Comparison of ENCODE assay signal across 1 cellular context in genomic region chr1:8706995-8707396, GRCh38.
A peak's percentile ranks its signal among the peaks of the same experiment; 100 is the strongest.
TF ChIP-seq lines count a peak whose summit lies in the region.

No MANE protein-coding gene starts in this region.

TF ChIP-seq in HEK293, 187 proteins besides CTCF, POLR2A, EP300 and RAD21 (continued from another document and continues in another):
- TF ChIP-seq ZBTB1 (tag by site-specific recombination; IDR thresholded peaks at IDR 0.05) (0 out of 2 replicates have a peak, but pooled peaks have one; percentile 52), ATF2 (tag by site-specific recombination; IDR thresholded peaks at IDR 0.05; ENCODE audit: low read depth) (no peak), ZNF335 (tag by site-specific recombination; conservative IDR thresholded peaks at IDR 0.05) (peak; percentile 52; the same call in 1 of the 2 replicates), ZNF184 (tag by site-specific recombination; IDR thresholded peaks at IDR 0.05) (no peak), ZBTB20 (tag by site-specific recombination; IDR thresholded peaks at IDR 0.05) (peak; percentile 64), ZNF433 (tag by site-specific recombination; IDR thresholded peaks at IDR 0.05; ENCODE audit: low read depth) (no peak), ZNF626 (tag by site-specific recombination; IDR thresholded peaks at IDR 0.05) (no peak), WT1 (tag by site-specific recombination; IDR thresholded peaks at IDR 0.05) (peak; percentile 89), KLF1 (tag by site-specific recombination; IDR thresholded peaks at IDR 0.05) (no peak), ZNF292 (tag by site-specific recombination; IDR thresholded peaks at IDR 0.05; ENCODE audit: borderline replicate concordance, low read depth) (no peak), MYNN (tag by site-specific recombination; IDR thresholded peaks at IDR 0.05; ENCODE audit: borderline replicate concordance) (no peak), ZFP37 (tag by site-specific recombination; IDR thresholded peaks at IDR 0.05) (no peak), ZNF366 (tag by site-specific recombination; conservative IDR thresholded peaks at IDR 0.05) (peak; percentile 46; the same call in 1 of the 2 replicates), ZNF645 (tag by site-specific recombination; IDR thresholded peaks at IDR 0.05) (no peak), ZNF544 (tag by site-specific recombination; IDR thresholded peaks at IDR 0.05) (no peak), ZBTB44 (tag by site-specific recombination; IDR thresholded peaks at IDR 0.05) (peak; percentile 96), YY2 (tag by site-specific recombination; IDR thresholded peaks at IDR 0.05) (no peak), ZNF830 (tag by site-specific recombination; IDR thresholded peaks at IDR 0.05; ENCODE audit: low read depth) (no peak), SCRT1 (tag by site-specific recombination; IDR thresholded peaks at IDR 0.05; ENCODE audit: borderline replicate concordance) (peak; percentile 93), ZNF518A (tag by site-specific recombination; conservative IDR thresholded peaks at IDR 0.05; ENCODE audit: low read depth) (peak; percentile 23; the same call in 1 of the 2 replicates), ZNF280C (tag by site-specific recombination; IDR thresholded peaks at IDR 0.05) (no peak), ZFHX2 (tag by site-specific recombination; conservative IDR thresholded peaks at IDR 0.05) (no peak), ZNF670 (tag by site-specific recombination; IDR thresholded peaks at IDR 0.05; ENCODE audit: low read depth) (no peak), HOXD13 (CRISPR knock-in tag; IDR thresholded peaks at IDR 0.05; ENCODE audit: borderline replicate concordance) (peak; percentile 66; the same call in 1 of the 2 replicates), GLI2 (tag by site-specific recombination; IDR thresholded peaks at IDR 0.05; ENCODE audit: borderline replicate concordance, low read depth) (peak; percentile 81), ZNF704 (tag by site-specific recombination; IDR thresholded peaks at IDR 0.05) (no peak), ELK4 (IDR thresholded peaks at IDR 0.05; ENCODE audit: borderline replicate concordance, low read depth, low read length) (no peak), ZNF10 (tag by site-specific recombination; IDR thresholded peaks at IDR 0.05) (peak; percentile 76), ZNF571 (tag by site-specific recombination; IDR thresholded peaks at IDR 0.05) (no peak), OVOL3 (tag by site-specific recombination; IDR thresholded peaks at IDR 0.05) (peak; percentile 96), ZBTB10 (tag by site-specific recombination; IDR thresholded peaks at IDR 0.05) (no peak), ZNF510 (tag by site-specific recombination; IDR thresholded peaks at IDR 0.05; ENCODE audit: insufficient replicate concordance) (no peak), SP7 (tag by site-specific recombination; IDR thresholded peaks at IDR 0.05) (peak; percentile 99), PRDM10 (tag by site-specific recombination; IDR thresholded peaks at IDR 0.05) (peak; percentile 92)
